ENCODE assay signal across 1 cellular context in genomic region chr12:21678959-21679358, GRCh38.
TF ChIP-seq lines count a peak whose summit lies in the region.

No MANE protein-coding gene starts in this region.

TF ChIP-seq in K562, 482 proteins besides CTCF, POLR2A, EP300 and RAD21 (continued from another document):
- TF ChIP-seq RBBP5 (IDR thresholded peaks at IDR 0.05; ENCODE audit: borderline replicate concordance, insufficient read depth, low read length, poor library complexity, severe bottlenecking) (no peak), RBM15 (IDR thresholded peaks at IDR 0.05; ENCODE audit: insufficient read depth, low read length) (no peak), KAT2B (IDR thresholded peaks at IDR 0.05; ENCODE audit: low read depth, low read length) (no peak), ZNF696 (CRISPR knock-in tag; conservative IDR thresholded peaks at IDR 0.05) (no peak), GTF3C2 (IDR thresholded peaks at IDR 0.05; ENCODE audit: borderline replicate concordance, extremely low read depth, insufficient read length) (no peak), ARID1B (IDR thresholded peaks at IDR 0.05) (0 out of 2 replicates have a peak, but pooled peaks have one; percentile 13), PRDM10 (IDR thresholded peaks at IDR 0.05; ENCODE audit: partially characterized antibody) (no peak), ELF1 (tag; IDR thresholded peaks at IDR 0.05) (no peak), KDM5B (IDR thresholded peaks at IDR 0.05; ENCODE audit: insufficient replicate concordance, low read depth, low read length) (no peak), STAT5A (IDR thresholded peaks at IDR 0.05; ENCODE audit: borderline replicate concordance, low read length) (no peak), ZBTB26 (CRISPR knock-in tag; IDR thresholded peaks at IDR 0.05) (no peak), MAFG (tag; conservative IDR thresholded peaks at IDR 0.05) (no peak), MEIS2 (IDR thresholded peaks at IDR 0.05; ENCODE audit: partially characterized antibody) (peak; percentile 62), ETV6 (IDR thresholded peaks at IDR 0.05; ENCODE audit: borderline replicate concordance in 1 of 2, low read depth in 2 of 2, low read length in 1 of 2) (peak in 1 of 2 experiments; percentile 65; a peak in 1 of 4 replicates), ETV6 (CRISPR knock-in tag; IDR thresholded peaks at IDR 0.05; ENCODE audit: borderline replicate concordance) (no peak), NFE2 (IDR thresholded peaks at IDR 0.05; ENCODE audit: low read depth) (0 out of 2 replicates have a peak, but pooled peaks have one; percentile 36), RBM25 (IDR thresholded peaks at IDR 0.05; ENCODE audit: low read depth, low read length, severe bottlenecking) (no peak), POLR2AphosphoS5 (IDR thresholded peaks at IDR 0.05; ENCODE audit: control insufficient read depth, insufficient read depth, low read depth, low read length) (no peak), PPARD (CRISPR knock-in tag; IDR thresholded peaks at IDR 0.05) (no peak), SREBF2 (CRISPR knock-in tag; IDR thresholded peaks at IDR 0.05) (no peak), PBX2 (CRISPR knock-in tag; IDR thresholded peaks at IDR 0.05; ENCODE audit: low read depth) (no peak), PBX2 (tag; conservative IDR thresholded peaks at IDR 0.05; ENCODE audit: low read depth) (peak; percentile 62; the same call in 1 of the 2 replicates), FOXK2 (conservative IDR thresholded peaks at IDR 0.05 in 1 of 2, IDR thresholded peaks at IDR 0.05 in 1 of 2; ENCODE audit: low read depth in 2 of 2) (no peak)
